ENCODE assay signal across 14 cellular contexts in genomic region chr16:20905576-20905975, GRCh38. TPM values are rescaled to one million over a fixed set of nuclear protein-coding genes. Genes with fewer than 3 reads are reported as not detected.
DNase-seq lines count a peak whose midpoint lies in the region; ATAC-seq, FAIRE-seq and TF ChIP-seq lines count a peak whose summit lies in the region.
"Had no signal": no experiment of that assay in that cellular context is flagged by ENCODE, and none has a peak within 500 bp of the region (broad histone marks: within the 10 kb centered on the region; RNA-seq: fewer than 3 reads in every experiment).

No MANE protein-coding gene starts in this region.

- H3K27ac ChIP-seq in pancreas (peak overlapping the region; percentile 6 to 72 (median 34)), trophoblast cell (ENCODE audit: low read depth, low read length) (no peak overlapping the region)

- H2AFZ ChIP-seq in trophoblast cell (ENCODE audit: insufficient read depth, low read length, poor library complexity), result no peak overlapping the region

- no peak for ATAC-seq in natural killer cell treated with Interleukin-12 subunit alpha and Interleukin-12 subunit beta and Interleukin-15 and Interleukin-18, amount 100 ng/mL, for 72 hours
- ATAC-seq in natural killer cell, result no peak
- ATAC-seq in pancreas, result no peak
- ATAC-seq in HG03521 (IDR thresholded peaks at IDR 0.05; ENCODE audit: unreplicated experiment), result no peak
- ATAC-seq: esophagus mucosa had no signal

- peaks cover 39% of the 10 kb centered on the region for H3K36me3 Mint-ChIP-seq in natural killer cell treated with Interleukin-12 subunit alpha and Interleukin-12 subunit beta and Interleukin-15 and Interleukin-18, amount 100 ng/mL, for 72 hours
- no peaks in the 10 kb centered on the region for H3K36me3 Mint-ChIP-seq in natural killer cell

- no peak overlapping the region for H2BK12ac ChIP-seq in trophoblast cell (ENCODE audit: low read length)

- no peak overlapping the region for H3K23ac ChIP-seq in trophoblast cell (ENCODE audit: low read length)

- H3K27me3 ChIP-seq in pancreas (no peaks in the 10 kb centered on the region), trophoblast cell (ENCODE audit: insufficient read depth, low read length) (no peaks in the 10 kb centered on the region)

- 66 to 67% methylated on average over 3 of the region's 3 CpGs for WGBS in pancreas, 2 donors
- WGBS in trophoblast cell (ENCODE audit: extremely low coverage, insufficient coverage, insufficient read length), result no CpG with 5 or more reads among the region's 3 CpGs

- no peak overlapping the region for H3K14ac ChIP-seq in trophoblast cell (ENCODE audit: low read length)

- H3K27me3 Mint-ChIP-seq in natural killer cell treated with Interleukin-12 subunit alpha and Interleukin-12 subunit beta and Interleukin-15 and Interleukin-18, amount 100 ng/mL, for 72 hours, result no peaks in the 10 kb centered on the region
- H3K27me3 Mint-ChIP-seq in natural killer cell (ENCODE audit: low read depth in 2 of 2), result no peaks in the 10 kb centered on the region
- H3K27me3 Mint-ChIP-seq: progenitor cell of endocrine pancreas had no signal

- no peak overlapping the region for H2AK5ac ChIP-seq in trophoblast cell (ENCODE audit: low read length)

- H3K79me1 ChIP-seq in trophoblast cell (ENCODE audit: low read length), result peaks cover 13% of the 10 kb centered on the region

- H3K4me3 ChIP-seq in pancreas (no peak overlapping the region), trophoblast cell (ENCODE audit: low read depth, low read length) (no peak overlapping the region)

- H2BK120ac ChIP-seq in trophoblast cell (ENCODE audit: insufficient read depth, low read length, poor library complexity), result no peak overlapping the region

- H4K12ac ChIP-seq in trophoblast cell (ENCODE audit: low read depth, low read length), result no peak overlapping the region

- no peak for FAIRE-seq in pancreas (lab: Jason Lieb, UNC)

- H3K18ac ChIP-seq in trophoblast cell (ENCODE audit: low read length), result no peak overlapping the region

- H3K9me3 Mint-ChIP-seq in natural killer cell treated with Interleukin-12 subunit alpha and Interleukin-12 subunit beta and Interleukin-15 and Interleukin-18, amount 100 ng/mL, for 72 hours, result no peaks in the 10 kb centered on the region
- no peaks in the 10 kb centered on the region for H3K9me3 Mint-ChIP-seq in natural killer cell

- H4K91ac ChIP-seq in trophoblast cell (ENCODE audit: low read depth, low read length), result no peak overlapping the region

- H3K4me1 ChIP-seq in pancreas, result peaks cover 4 to 35% (median 27%) of the 10 kb centered on the region in 3 donors
- peaks cover 11 to 15% of the 10 kb centered on the region in 2 experiments for H3K4me1 ChIP-seq in trophoblast cell (ENCODE audit: control insufficient read depth in 1 of 2, insufficient read depth in 2 of 2, low read length in 2 of 2)

- H3K4me1 Mint-ChIP-seq in natural killer cell treated with Interleukin-12 subunit alpha and Interleukin-12 subunit beta and Interleukin-15 and Interleukin-18, amount 100 ng/mL, for 72 hours (ENCODE audit: low read depth in 2 of 2), result peaks cover 72 to 90% of the 10 kb centered on the region in 2 donors
- peaks cover 45 to 52% of the 10 kb centered on the region in 2 donors for H3K4me1 Mint-ChIP-seq in natural killer cell

- H3K79me2 ChIP-seq in trophoblast cell (ENCODE audit: control insufficient read depth, insufficient read depth, low read length, poor library complexity), result peaks cover 4% of the 10 kb centered on the region

- no peaks in the 10 kb centered on the region for H3K9me3 ChIP-seq in pancreas
- no peaks in the 10 kb centered on the region for H3K9me3 ChIP-seq in trophoblast cell (ENCODE audit: insufficient read depth, low read depth, low read length)

- no peak overlapping the region for H3K4ac ChIP-seq in trophoblast cell (ENCODE audit: low read depth, low read length)

- H2BK5ac ChIP-seq in trophoblast cell (ENCODE audit: low read depth, low read length, poor library complexity), result no peak overlapping the region

- intact Hi-C loops in natural killer cell (cut with micrococcal nuclease), result no loop called here
- intact Hi-C loops in pancreas (cut with DNase I), result no loop called here

- peak overlapping the region; percentile 98 for H3K27ac Mint-ChIP-seq in natural killer cell treated with Interleukin-12 subunit alpha and Interleukin-12 subunit beta and Interleukin-15 and Interleukin-18, amount 100 ng/mL, for 72 hours
- H3K27ac Mint-ChIP-seq in natural killer cell, result peak overlapping the region in 1 of 2 donors; percentile 96

- H3K36me3 ChIP-seq in pancreas (no peaks in the 10 kb centered on the region), trophoblast cell (ENCODE audit: control insufficient read depth in 1 of 2, insufficient read depth in 2 of 2, low read length in 2 of 2) (no peaks in the 10 kb centered on the region)

- DNase-seq in natural killer cell treated with Interleukin-12 subunit alpha and Interleukin-12 subunit beta and Interleukin-15 and Interleukin-18, amount 100 ng/mL, for 72 hours (ENCODE audit: low spot score), result no peak
- DNase-seq in natural killer cell, result no peak
- peak; percentile 41 for DNase-seq in fibroblast of gingiva (ENCODE audit: low read depth)
- no peak for DNase-seq in pancreas
- no peak for DNase-seq in trophoblast cell
- no peak for DNase-seq in activated CD8-positive, alpha-beta memory T cell treated with anti-CD3 and anti-CD28 coated beads for 24 hours
- DNase-seq in NCI-H82 (lab: John Stamatoyannopoulos, UW), result no peak
- DNase-seq: activated CD8-positive, alpha-beta memory T cell treated with anti-CD3 and anti-CD28 coated beads, Interleukin-2, amount 50 U/mL, for 48 hours; amygdala; RPMI8226; substantia nigra had no signal

- no peak overlapping the region for H3K9ac ChIP-seq in trophoblast cell (ENCODE audit: low read length)

- peak overlapping the region; percentile 95 for H3K4me3 Mint-ChIP-seq in natural killer cell treated with Interleukin-12 subunit alpha and Interleukin-12 subunit beta and Interleukin-15 and Interleukin-18, amount 100 ng/mL, for 72 hours
- no peak overlapping the region for H3K4me3 Mint-ChIP-seq in natural killer cell

- H4K8ac ChIP-seq in trophoblast cell (ENCODE audit: low read depth, low read length), result no peak overlapping the region

- no peak overlapping the region for H3K4me2 ChIP-seq in trophoblast cell (ENCODE audit: low read length)

- TF ChIP-seq CTCF in natural killer cell (IDR thresholded peaks at IDR 0.05) (no peak), pancreas (IDR thresholded peaks at IDR 0.05) (no peak)

RNA-seq across cellular contexts. Expression of gene LYRM1, which starts 5.0 kb away (rescaled TPM):
- 10 to 100 TPM; 39.0 to 52.2 TPM for total RNA-seq in natural killer cell treated with Interleukin-12 subunit alpha and Interleukin-12 subunit beta and Interleukin-15 and Interleukin-18, amount 100 ng/mL, for 72 hours
- total RNA-seq in natural killer cell (10 to 100 TPM; 15.3 to 25.7 (median 17.2) TPM), pancreas (10 to 100 TPM in 5 of 6 donors, 1 to 10 TPM in 1; 9.9 to 17.5 (median 14.4) TPM)
- polyA plus RNA-seq in pancreas, result 10 to 100 TPM; 21.5 to 30.9 TPM
- polyA plus RNA-seq in trophoblast cell (2013), result 14.8 and 16.5 TPM in 2 replicates

RNA-seq across cellular contexts. Expression of gene DCUN1D3, which starts 5.4 kb away (rescaled TPM):
- 10 to 100 TPM; 36.7 to 47.4 TPM for total RNA-seq in natural killer cell treated with Interleukin-12 subunit alpha and Interleukin-12 subunit beta and Interleukin-15 and Interleukin-18, amount 100 ng/mL, for 72 hours
- total RNA-seq in natural killer cell (1 to 10 TPM; 5.3 to 9.3 (median 6.1) TPM), pancreas (1 to 10 TPM; 5.2 to 7.7 (median 7.0) TPM)
- polyA plus RNA-seq in pancreas, result 1 to 10 TPM; 3.7 to 4.0 TPM
- polyA plus RNA-seq in trophoblast cell (2013), result 7.3 and 7.9 TPM in 2 replicates
